8 cellular contexts compared by ENCODE assay signal in the genomic region with DNA sequence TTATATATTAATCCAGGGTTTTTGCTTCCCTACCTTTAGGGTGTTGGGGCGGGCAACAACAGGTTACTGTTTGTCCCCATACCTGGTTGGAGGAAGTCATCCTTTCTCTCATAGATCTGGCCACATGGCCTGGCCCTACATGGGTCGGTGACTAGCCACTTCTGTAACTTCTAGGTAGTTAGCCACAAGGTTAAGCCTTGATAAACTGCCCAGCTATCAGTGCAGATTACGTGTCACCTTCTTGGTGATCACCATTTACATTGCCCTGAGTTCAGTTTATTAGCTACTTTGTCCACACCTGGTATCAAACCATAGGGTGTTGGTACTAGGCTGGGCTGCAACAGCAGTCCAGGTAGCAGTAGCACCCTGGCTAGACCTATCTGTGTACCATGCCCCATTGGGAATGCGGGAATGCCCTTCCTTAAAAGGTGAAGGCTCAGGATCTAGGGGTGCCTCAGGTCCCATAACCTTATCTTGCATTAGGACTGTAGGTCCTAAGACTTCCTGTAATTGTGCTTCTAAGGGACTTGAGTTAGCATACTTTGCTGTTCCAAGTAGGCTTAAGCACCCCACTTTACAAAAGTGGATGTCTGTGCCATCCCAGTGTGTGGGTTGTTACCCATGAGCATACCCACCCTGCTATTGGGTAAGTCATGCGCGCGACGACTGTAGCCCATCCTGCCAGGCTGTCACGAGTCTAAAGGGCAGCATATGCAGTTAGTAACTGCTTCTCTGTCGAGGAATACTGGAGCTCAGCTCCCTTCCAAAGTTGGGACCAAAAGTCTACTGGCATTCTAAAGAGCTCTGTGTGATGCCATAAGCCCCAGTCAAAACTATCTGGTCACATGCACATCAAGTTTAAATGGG. TPM values are rescaled to one million over a fixed set of nuclear protein-coding genes. Genes with fewer than 3 reads are reported as not detected.
DNase-seq lines count a peak whose midpoint lies in the region; ATAC-seq and TF ChIP-seq lines count a peak whose summit lies in the region.

No MANE protein-coding gene starts in this region.

- peaks cover 39% of the 10 kb centered on the region for H3K4me1 Mint-ChIP-seq in T-helper 1 cell treated with Interleukin-12 subunit alpha and Interleukin-12 subunit beta and Interleukin-4 antibody, amounts not matched to agents 30 μg/mL and 1 μg/mL, for 36 hours (ENCODE audit: low read depth)
- H3K4me1 Mint-ChIP-seq in activated T-helper 1 cell treated with anti-CD3 and anti-CD28 coated beads, Interleukin-12 subunit alpha, Interleukin-12 subunit beta, Interleukin-2, Interleukin-4 antibody, amounts not matched to agents 30 ng/mL and 10 ng/mL and 1 ng/mL, durations not matched to agents 14 hours and 24 hours and 36 hours (ENCODE audit: low read depth): peaks cover 35% of the 10 kb centered on the region

- H3K27ac ChIP-seq in layer of hippocampus (ENCODE audit: low read depth, low read length) (peak overlapping the region; percentile 59), stomach (peak overlapping the region; percentile 77 to 92 (median 89))

- H3K4me1 ChIP-seq in stomach: peaks cover 35 to 71% (median 53%) of the 10 kb centered on the region in 4 donors

- H3K27me3 Mint-ChIP-seq in T-helper 1 cell treated with Interleukin-12 subunit alpha and Interleukin-12 subunit beta and Interleukin-4 antibody, amounts not matched to agents 30 μg/mL and 1 μg/mL, for 36 hours (ENCODE audit: low read depth): no peaks in the 10 kb centered on the region
- no peaks in the 10 kb centered on the region for H3K27me3 Mint-ChIP-seq in activated T-helper 1 cell treated with anti-CD3 and anti-CD28 coated beads, Interleukin-12 subunit alpha, Interleukin-12 subunit beta, Interleukin-2, Interleukin-4 antibody, amounts not matched to agents 30 ng/mL and 10 ng/mL and 1 ng/mL, durations not matched to agents 14 hours and 24 hours and 36 hours (ENCODE audit: insufficient read depth)

- TF ChIP-seq POLR2A in stomach (IDR thresholded peaks at IDR 0.05): no peak

- DNase-seq in T-helper 1 cell: no peak
- DNase-seq in activated T-helper 1 cell treated with anti-CD3 and anti-CD28 coated beads, Interleukin-12 subunit alpha, Interleukin-12 subunit beta, Interleukin-2, Interleukin-4 antibody, amounts not matched to agents 30 ng/mL and 10 ng/mL and 1 ng/mL, durations not matched to agents 14 hours and 24 hours and 36 hours (ENCODE audit: low spot score): no peak
- DNase-seq in stomach: no peak
- DNase-seq in NCI-H1930 (lab: John Stamatoyannopoulos, UW): no peak

- no peaks in the 10 kb centered on the region for H3K9me3 ChIP-seq in stomach

- intact Hi-C loops in activated T-helper 1 cell treated with anti-CD3 and anti-CD28 coated beads, Interleukin-12 subunit alpha, Interleukin-12 subunit beta, Interleukin-2, Interleukin-4 antibody, amounts not matched to agents 30 ng/mL and 10 ng/mL and 1 ng/mL, durations not matched to agents 14 hours and 24 hours and 36 hours (cut with micrococcal nuclease): loop anchor here (5.0 to 10.0 kb wide), 2 partner anchors 143 to 1170 kb away; no protein-coding TSS in a partner anchor
- intact Hi-C loops in stomach (cut with DNase I; ENCODE audit: low total_unique reads): no loop called here

- peaks cover 0 to 8% (median 6%) of the 10 kb centered on the region in 4 donors for H3K36me3 ChIP-seq in stomach

- no peak overlapping the region for H3K27ac Mint-ChIP-seq in T-helper 1 cell treated with Interleukin-12 subunit alpha and Interleukin-12 subunit beta and Interleukin-4 antibody, amounts not matched to agents 30 μg/mL and 1 μg/mL, for 36 hours
- no peak overlapping the region for H3K27ac Mint-ChIP-seq in activated T-helper 1 cell treated with anti-CD3 and anti-CD28 coated beads, Interleukin-12 subunit alpha, Interleukin-12 subunit beta, Interleukin-2, Interleukin-4 antibody, amounts not matched to agents 30 ng/mL and 10 ng/mL and 1 ng/mL, durations not matched to agents 14 hours and 24 hours and 36 hours

- TF ChIP-seq CTCF in stomach (IDR thresholded peaks at IDR 0.05): no peak

- ATAC-seq in GM18873 (IDR thresholded peaks at IDR 0.05; ENCODE audit: low FRiP score, unreplicated experiment) (no peak), GM19455 (IDR thresholded peaks at IDR 0.05; ENCODE audit: unreplicated experiment) (no peak)

- H3K4me3 ChIP-seq in stomach: peak overlapping the region; percentile 49 to 59 (median 54)

- H3K36me3 Mint-ChIP-seq in T-helper 1 cell treated with Interleukin-12 subunit alpha and Interleukin-12 subunit beta and Interleukin-4 antibody, amounts not matched to agents 30 μg/mL and 1 μg/mL, for 36 hours (ENCODE audit: low read depth): peaks cover 9% of the 10 kb centered on the region
- peaks cover 6% of the 10 kb centered on the region for H3K36me3 Mint-ChIP-seq in activated T-helper 1 cell treated with anti-CD3 and anti-CD28 coated beads, Interleukin-12 subunit alpha, Interleukin-12 subunit beta, Interleukin-2, Interleukin-4 antibody, amounts not matched to agents 30 ng/mL and 10 ng/mL and 1 ng/mL, durations not matched to agents 14 hours and 24 hours and 36 hours (ENCODE audit: low read depth)

- no peak for TF ChIP-seq EP300 in stomach (IDR thresholded peaks at IDR 0.05)

- H3K9me3 Mint-ChIP-seq in T-helper 1 cell treated with Interleukin-12 subunit alpha and Interleukin-12 subunit beta and Interleukin-4 antibody, amounts not matched to agents 30 μg/mL and 1 μg/mL, for 36 hours: no peaks in the 10 kb centered on the region
- no peaks in the 10 kb centered on the region for H3K9me3 Mint-ChIP-seq in activated T-helper 1 cell treated with anti-CD3 and anti-CD28 coated beads, Interleukin-12 subunit alpha, Interleukin-12 subunit beta, Interleukin-2, Interleukin-4 antibody, amounts not matched to agents 30 ng/mL and 10 ng/mL and 1 ng/mL, durations not matched to agents 14 hours and 24 hours and 36 hours

- peak overlapping the region; percentile 93 for H3K4me3 Mint-ChIP-seq in T-helper 1 cell treated with Interleukin-12 subunit alpha and Interleukin-12 subunit beta and Interleukin-4 antibody, amounts not matched to agents 30 μg/mL and 1 μg/mL, for 36 hours
- H3K4me3 Mint-ChIP-seq in activated T-helper 1 cell treated with anti-CD3 and anti-CD28 coated beads, Interleukin-12 subunit alpha, Interleukin-12 subunit beta, Interleukin-2, Interleukin-4 antibody, amounts not matched to agents 30 ng/mL and 10 ng/mL and 1 ng/mL, durations not matched to agents 14 hours and 24 hours and 36 hours: peak overlapping the region; percentile 86

- WGBS in stomach, 5 donors: 70 to 84% (median 72%) methylated on average over 10 of the region's 10 CpGs

- no peaks in the 10 kb centered on the region for H3K27me3 ChIP-seq in layer of hippocampus (ENCODE audit: control insufficient read depth, insufficient read depth, low read length)
- H3K27me3 ChIP-seq in stomach: no peaks in the 10 kb centered on the region

RNA-seq across cellular contexts. Expression of a gene that starts 5.2 kb away (rescaled TPM):
- 2.9 and 3.3 TPM in 2 replicates for total RNA-seq in activated T-helper 1 cell treated with anti-CD3 and anti-CD28 coated beads, Interleukin-12 subunit alpha, Interleukin-12 subunit beta, Interleukin-2, Interleukin-4 antibody, amounts not matched to agents 30 ng/mL and 10 ng/mL and 1 ng/mL, durations not matched to agents 14 hours and 24 hours and 36 hours
- total RNA-seq in stomach: 10 to 100 TPM in 1 of 5 donors, 1 to 10 TPM in 4; 2.3 to 31.2 (median 4.6) TPM
- polyA plus RNA-seq in stomach: 1 to 10 TPM in 2 of 3 donors, under 1 TPM in 1; 0.61 to 1.6 (median 1.0) TPM

RNA-seq across cellular contexts. Expression of a gene that starts 19.0 kb away (rescaled TPM):
- 1.0 and 1.2 TPM in 2 replicates for total RNA-seq in activated T-helper 1 cell treated with anti-CD3 and anti-CD28 coated beads, Interleukin-12 subunit alpha, Interleukin-12 subunit beta, Interleukin-2, Interleukin-4 antibody, amounts not matched to agents 30 ng/mL and 10 ng/mL and 1 ng/mL, durations not matched to agents 14 hours and 24 hours and 36 hours
- 10 to 100 TPM in 2 of 5 donors, 1 to 10 TPM in 3; 2.3 to 13.4 (median 9.9) TPM for total RNA-seq in stomach
- polyA plus RNA-seq in stomach: 1 to 10 TPM; 2.7 to 8.2 (median 5.3) TPM

RNA-seq across cellular contexts. Expression of a gene that starts 44.6 kb away (rescaled TPM):
- total RNA-seq in activated T-helper 1 cell treated with anti-CD3 and anti-CD28 coated beads, Interleukin-12 subunit alpha, Interleukin-12 subunit beta, Interleukin-2, Interleukin-4 antibody, amounts not matched to agents 30 ng/mL and 10 ng/mL and 1 ng/mL, durations not matched to agents 14 hours and 24 hours and 36 hours: 5.6 and 5.7 TPM in 2 replicates
- total RNA-seq in stomach: 10 to 100 TPM in 1 of 5 donors, 1 to 10 TPM in 4; 1.4 to 10.5 (median 7.1) TPM
- polyA plus RNA-seq in stomach: 1 to 10 TPM; 1.1 to 1.8 (median 1.7) TPM
